ENCODE assay signal across 1 cellular context in the genomic region with DNA sequence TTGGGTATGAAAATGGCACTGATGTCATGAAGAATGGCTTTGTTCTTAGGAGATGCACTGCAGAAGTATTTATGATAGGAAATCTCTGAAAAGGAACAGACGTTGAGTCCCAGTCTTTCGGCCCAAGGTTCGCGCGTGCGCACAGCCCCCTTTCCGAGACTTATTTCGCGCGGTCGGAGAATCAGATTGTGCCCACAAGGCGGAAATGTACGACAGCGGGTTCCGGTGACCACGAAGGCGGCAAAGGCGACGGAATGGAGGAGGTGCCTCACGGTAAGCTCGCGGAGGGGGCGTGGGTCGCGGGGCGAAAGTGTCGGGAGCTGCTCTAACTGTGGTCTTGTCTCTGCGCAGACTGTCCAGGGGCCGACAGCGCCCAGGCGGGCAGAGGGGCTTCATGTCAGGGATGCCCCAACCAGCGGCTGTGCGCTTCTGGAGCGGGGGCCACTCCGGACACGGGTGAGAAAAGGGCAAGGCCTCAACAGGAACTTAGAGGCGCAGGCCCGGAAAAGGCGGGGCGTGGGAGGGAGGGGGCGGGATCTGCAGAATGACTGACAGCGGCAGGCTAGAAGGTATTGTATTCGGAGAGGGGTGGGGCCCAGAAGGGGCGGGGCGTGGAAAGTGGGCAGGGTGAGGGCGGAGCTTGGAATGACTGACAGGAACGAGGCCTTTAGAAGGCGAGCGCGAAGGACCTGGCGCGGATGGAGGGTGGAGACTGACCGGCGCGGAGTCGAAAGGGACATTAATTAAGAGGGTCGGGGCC.
A peak's percentile ranks its signal among the peaks of the same experiment; 100 is the strongest.
TF ChIP-seq lines count a peak whose summit lies in the region.

Gene NUBP1, plus strand, starts transcription at position 233 of the 760 bp plus-strand sequence. Its CDS starts 22 bp downstream, at position 255.

TF ChIP-seq in K562, 482 proteins besides CTCF, POLR2A, EP300 and RAD21 (continued from another document and continues in another):
- TF ChIP-seq PBX2 (CRISPR knock-in tag; IDR thresholded peaks at IDR 0.05; ENCODE audit: low read depth) (peak; percentile 88), PBX2 (tag; conservative IDR thresholded peaks at IDR 0.05; ENCODE audit: low read depth) (peak; percentile 96), CAMTA2 (CRISPR knock-in tag; conservative IDR thresholded peaks at IDR 0.05) (no peak), ZNF695 (CRISPR knock-in tag; IDR thresholded peaks at IDR 0.05) (no peak), PRPF4 (IDR thresholded peaks at IDR 0.05; ENCODE audit: insufficient read depth, low read depth, low read length, poor library complexity, severe bottlenecking) (peak; percentile 34), REST (CRISPR knock-in tag; IDR thresholded peaks at IDR 0.05; ENCODE audit: low read depth) (0 out of 2 replicates have a peak, but pooled peaks have one; percentile 62), ZNF77 (CRISPR knock-in tag; IDR thresholded peaks at IDR 0.05) (no peak), NCOA2 (IDR thresholded peaks at IDR 0.05; ENCODE audit: partially characterized antibody in 2 of 2) (peak in 1 of 2 experiments; percentile 92), TBP (optimal IDR thresholded peaks at IDR 0.05; ENCODE audit: low read depth, low read length) (peak; percentile 23), RBM22 (IDR thresholded peaks at IDR 0.05; ENCODE audit: low read depth, low read length, poor library complexity, severe bottlenecking) (peak; percentile 49), KDM4B (IDR thresholded peaks at IDR 0.05; ENCODE audit: borderline replicate concordance in 2 of 2, low read depth in 1 of 2) (peak in 1 of 2 experiments; percentile 83; a peak in 1 of 4 replicates), KLF13 (tag; IDR thresholded peaks at IDR 0.05; ENCODE audit: borderline replicate concordance, low read depth) (peak; percentile 84; the same call in 1 of the 2 replicates), ZNF717 (CRISPR knock-in tag; IDR thresholded peaks at IDR 0.05) (no peak), MEIS2 (IDR thresholded peaks at IDR 0.05; ENCODE audit: partially characterized antibody) (peak; percentile 78), POU5F1 (IDR thresholded peaks at IDR 0.05; ENCODE audit: borderline replicate concordance, low read depth, low read length, partially characterized antibody) (no peak), MTA1 (IDR thresholded peaks at IDR 0.05; ENCODE audit: borderline replicate concordance) (no peak), TRIM25 (IDR thresholded peaks at IDR 0.05; ENCODE audit: borderline replicate concordance) (no peak), TAF7 (tag; IDR thresholded peaks at IDR 0.05) (peak; percentile 85), E2F3 (CRISPR knock-in tag; IDR thresholded peaks at IDR 0.05) (peak; percentile 84), MED1 (CRISPR knock-in tag; IDR thresholded peaks at IDR 0.05; ENCODE audit: borderline replicate concordance) (no peak), ETV6 (IDR thresholded peaks at IDR 0.05; ENCODE audit: borderline replicate concordance in 1 of 2, low read depth in 2 of 2, low read length in 1 of 2) (no peak), ETV6 (CRISPR knock-in tag; IDR thresholded peaks at IDR 0.05; ENCODE audit: borderline replicate concordance) (no peak), ZBTB1 (CRISPR knock-in tag; IDR thresholded peaks at IDR 0.05; ENCODE audit: borderline replicate concordance, low read depth) (no peak), KDM5B (IDR thresholded peaks at IDR 0.05; ENCODE audit: insufficient replicate concordance, low read depth, low read length) (peak; percentile 82), ZNF507 (tag; conservative IDR thresholded peaks at IDR 0.05) (no peak), ZFP1 (CRISPR knock-in tag; IDR thresholded peaks at IDR 0.05) (no peak), ETV1 (tag; conservative IDR thresholded peaks at IDR 0.05; ENCODE audit: low read depth) (peak; percentile 79), RBFOX2 (IDR thresholded peaks at IDR 0.05; ENCODE audit: low read depth, low read length) (peak; percentile 96), ZNF79 (CRISPR knock-in tag; IDR thresholded peaks at IDR 0.05; ENCODE audit: low read depth) (0 out of 2 replicates have a peak, but pooled peaks have one; percentile 40), OTX1 (CRISPR knock-in tag; IDR thresholded peaks at IDR 0.05) (peak; percentile 90), BDP1 (IDR thresholded peaks at IDR 0.05; ENCODE audit: insufficient read depth, insufficient read length) (no peak), SIRT6 (IDR thresholded peaks at IDR 0.05; ENCODE audit: low read depth, low read length) (no peak)
- TF ChIP-seq, protein P1, sequence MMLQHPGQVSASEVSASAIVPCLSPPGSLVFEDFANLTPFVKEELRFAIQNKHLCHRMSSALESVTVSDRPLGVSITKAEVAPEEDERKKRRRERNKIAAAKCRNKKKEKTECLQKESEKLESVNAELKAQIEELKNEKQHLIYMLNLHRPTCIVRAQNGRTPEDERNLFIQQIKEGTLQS (IDR thresholded peaks at IDR 0.05), result no peak
- TF ChIP-seq, protein P1 (CRISPR knock-in tag; conservative IDR thresholded peaks at IDR 0.05), result no peak
- TF ChIP-seq, protein P2, sequence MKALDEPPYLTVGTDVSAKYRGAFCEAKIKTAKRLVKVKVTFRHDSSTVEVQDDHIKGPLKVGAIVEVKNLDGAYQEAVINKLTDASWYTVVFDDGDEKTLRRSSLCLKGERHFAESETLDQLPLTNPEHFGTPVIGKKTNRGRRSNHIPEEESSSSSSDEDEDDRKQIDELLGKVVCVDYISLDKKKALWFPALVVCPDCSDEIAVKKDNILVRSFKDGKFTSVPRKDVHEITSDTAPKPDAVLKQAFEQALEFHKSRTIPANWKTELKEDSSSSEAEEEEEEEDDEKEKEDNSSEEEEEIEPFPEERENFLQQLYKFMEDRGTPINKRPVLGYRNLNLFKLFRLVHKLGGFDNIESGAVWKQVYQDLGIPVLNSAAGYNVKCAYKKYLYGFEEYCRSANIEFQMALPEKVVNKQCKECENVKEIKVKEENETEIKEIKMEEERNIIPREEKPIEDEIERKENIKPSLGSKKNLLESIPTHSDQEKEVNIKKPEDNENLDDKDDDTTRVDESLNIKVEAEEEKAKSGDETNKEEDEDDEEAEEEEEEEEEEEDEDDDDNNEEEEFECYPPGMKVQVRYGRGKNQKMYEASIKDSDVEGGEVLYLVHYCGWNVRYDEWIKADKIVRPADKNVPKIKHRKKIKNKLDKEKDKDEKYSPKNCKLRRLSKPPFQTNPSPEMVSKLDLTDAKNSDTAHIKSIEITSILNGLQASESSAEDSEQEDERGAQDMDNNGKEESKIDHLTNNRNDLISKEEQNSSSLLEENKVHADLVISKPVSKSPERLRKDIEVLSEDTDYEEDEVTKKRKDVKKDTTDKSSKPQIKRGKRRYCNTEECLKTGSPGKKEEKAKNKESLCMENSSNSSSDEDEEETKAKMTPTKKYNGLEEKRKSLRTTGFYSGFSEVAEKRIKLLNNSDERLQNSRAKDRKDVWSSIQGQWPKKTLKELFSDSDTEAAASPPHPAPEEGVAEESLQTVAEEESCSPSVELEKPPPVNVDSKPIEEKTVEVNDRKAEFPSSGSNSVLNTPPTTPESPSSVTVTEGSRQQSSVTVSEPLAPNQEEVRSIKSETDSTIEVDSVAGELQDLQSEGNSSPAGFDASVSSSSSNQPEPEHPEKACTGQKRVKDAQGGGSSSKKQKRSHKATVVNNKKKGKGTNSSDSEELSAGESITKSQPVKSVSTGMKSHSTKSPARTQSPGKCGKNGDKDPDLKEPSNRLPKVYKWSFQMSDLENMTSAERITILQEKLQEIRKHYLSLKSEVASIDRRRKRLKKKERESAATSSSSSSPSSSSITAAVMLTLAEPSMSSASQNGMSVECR (CRISPR knock-in tag; IDR thresholded peaks at IDR 0.05), result peak; percentile 90
- TF ChIP-seq, protein P3, sequence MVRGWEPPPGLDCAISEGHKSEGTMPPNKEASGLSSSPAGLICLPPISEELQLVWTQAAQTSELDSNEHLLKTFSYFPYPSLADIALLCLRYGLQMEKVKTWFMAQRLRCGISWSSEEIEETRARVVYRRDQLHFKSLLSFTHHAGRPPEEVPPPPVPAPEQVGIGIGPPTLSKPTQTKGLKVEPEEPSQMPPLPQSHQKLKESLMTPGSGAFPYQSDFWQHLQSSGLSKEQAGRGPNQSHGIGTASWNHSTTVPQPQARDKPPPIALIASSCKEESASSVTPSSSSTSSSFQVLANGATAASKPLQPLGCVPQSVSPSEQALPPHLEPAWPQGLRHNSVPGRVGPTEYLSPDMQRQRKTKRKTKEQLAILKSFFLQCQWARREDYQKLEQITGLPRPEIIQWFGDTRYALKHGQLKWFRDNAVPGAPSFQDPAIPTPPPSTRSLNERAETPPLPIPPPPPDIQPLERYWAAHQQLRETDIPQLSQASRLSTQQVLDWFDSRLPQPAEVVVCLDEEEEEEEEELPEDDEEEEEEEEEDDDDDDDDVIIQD (CRISPR knock-in tag; IDR thresholded peaks at IDR 0.05), result 0 out of 2 replicates have a peak, but pooled peaks have one; percentile 74
- TF ChIP-seq, protein P4, sequence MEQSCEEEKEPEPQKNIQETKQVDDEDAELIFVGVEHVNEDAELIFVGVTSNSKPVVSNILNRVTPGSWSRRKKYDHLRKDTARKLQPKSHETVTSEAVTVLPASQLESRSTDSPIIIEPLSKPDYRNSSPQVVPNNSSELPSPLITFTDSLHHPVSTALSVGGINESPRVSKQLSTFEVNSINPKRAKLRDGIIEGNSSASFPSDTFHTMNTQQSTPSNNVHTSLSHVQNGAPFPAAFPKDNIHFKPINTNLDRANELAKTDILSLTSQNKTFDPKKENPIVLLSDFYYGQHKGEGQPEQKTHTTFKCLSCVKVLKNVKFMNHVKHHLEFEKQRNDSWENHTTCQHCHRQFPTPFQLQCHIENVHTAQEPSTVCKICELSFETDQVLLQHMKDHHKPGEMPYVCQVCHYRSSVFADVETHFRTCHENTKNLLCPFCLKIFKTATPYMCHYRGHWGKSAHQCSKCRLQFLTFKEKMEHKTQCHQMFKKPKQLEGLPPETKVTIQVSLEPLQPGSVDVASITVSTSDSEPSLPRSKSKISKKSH (CRISPR knock-in tag; IDR thresholded peaks at IDR 0.05), result no peak
- TF ChIP-seq, protein P5, sequence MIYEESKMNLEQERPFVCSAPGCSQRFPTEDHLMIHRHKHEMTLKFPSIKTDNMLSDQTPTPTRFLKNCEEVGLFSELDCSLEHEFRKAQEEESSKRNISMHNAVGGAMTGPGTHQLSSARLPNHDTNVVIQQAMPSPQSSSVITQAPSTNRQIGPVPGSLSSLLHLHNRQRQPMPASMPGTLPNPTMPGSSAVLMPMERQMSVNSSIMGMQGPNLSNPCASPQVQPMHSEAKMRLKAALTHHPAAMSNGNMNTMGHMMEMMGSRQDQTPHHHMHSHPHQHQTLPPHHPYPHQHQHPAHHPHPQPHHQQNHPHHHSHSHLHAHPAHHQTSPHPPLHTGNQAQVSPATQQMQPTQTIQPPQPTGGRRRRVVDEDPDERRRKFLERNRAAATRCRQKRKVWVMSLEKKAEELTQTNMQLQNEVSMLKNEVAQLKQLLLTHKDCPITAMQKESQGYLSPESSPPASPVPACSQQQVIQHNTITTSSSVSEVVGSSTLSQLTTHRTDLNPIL (CRISPR knock-in tag; IDR thresholded peaks at IDR 0.05), result no peak
